1 cellular context compared by ENCODE assay signal in genomic region chr10:67722113-67722512, GRCh38.
A peak's percentile ranks its signal among the peaks of the same experiment; 100 is the strongest.
TF ChIP-seq lines count a peak whose summit lies in the region.

No MANE protein-coding gene starts in this region.

TF ChIP-seq in GM12878, 131 proteins besides CTCF, POLR2A, EP300 and RAD21 (continued from another document):
- TF ChIP-seq SKIL (IDR thresholded peaks at IDR 0.05; ENCODE audit: low read depth, poor library complexity, severe bottlenecking) (peak; percentile 31), MYB (IDR thresholded peaks at IDR 0.05; ENCODE audit: borderline replicate concordance, low read depth, low read length) (no peak), DPF2 (IDR thresholded peaks at IDR 0.05) (peak; percentile 54; the same call in 1 of the 2 replicates), BMI1 (IDR thresholded peaks at IDR 0.05; ENCODE audit: borderline replicate concordance) (no peak), POLR2AphosphoS2 (IDR thresholded peaks at IDR 0.05; ENCODE audit: low read depth, low read length) (no peak), MLLT1 (IDR thresholded peaks at IDR 0.05) (no peak), ATF7 (IDR thresholded peaks at IDR 0.05; ENCODE audit: low read depth) (0 out of 2 replicates have a peak, but pooled peaks have one; percentile 36), BRCA1 (IDR thresholded peaks at IDR 0.05; ENCODE audit: low read depth, low read length) (no peak), SMC3 (IDR thresholded peaks at IDR 0.05; ENCODE audit: borderline replicate concordance, low read length) (no peak), NFXL1 (IDR thresholded peaks at IDR 0.05; ENCODE audit: borderline replicate concordance) (no peak), BCL11A (IDR thresholded peaks at IDR 0.05; ENCODE audit: low read depth, low read length) (no peak), YBX1 (IDR thresholded peaks at IDR 0.05) (no peak), IKZF2 (IDR thresholded peaks at IDR 0.05) (peak; percentile 83 to 88), IRF5 (IDR thresholded peaks at IDR 0.05; ENCODE audit: borderline replicate concordance) (no peak), SMAD5 (IDR thresholded peaks at IDR 0.05; ENCODE audit: low read depth) (no peak), NR2F1 (conservative IDR thresholded peaks at IDR 0.05) (peak; percentile 29; the same call in 1 of the 2 replicates), PRDM15 (CRISPR knock-in tag; IDR thresholded peaks at IDR 0.05) (no peak), HCFC1 (IDR thresholded peaks at IDR 0.05; ENCODE audit: low read length) (no peak), MXI1 (IDR thresholded peaks at IDR 0.05; ENCODE audit: low read depth, low read length) (0 out of 2 replicates have a peak, but pooled peaks have one; percentile 5), KLF5 (IDR thresholded peaks at IDR 0.05; ENCODE audit: partially characterized antibody) (no peak), IKZF1 (conservative IDR thresholded peaks at IDR 0.05) (peak; percentile 77), RELB (IDR thresholded peaks at IDR 0.05; ENCODE audit: low read depth) (peak; percentile 56; the same call in 1 of the 2 replicates), IRF4 (IDR thresholded peaks at IDR 0.05; ENCODE audit: low read depth, low read length) (no peak), SUPT20H (IDR thresholded peaks at IDR 0.05; ENCODE audit: borderline replicate concordance, control insufficient read depth, low read depth, low read length) (no peak), CBX3 (IDR thresholded peaks at IDR 0.05; ENCODE audit: borderline replicate concordance, low read depth) (no peak), RCOR1 (conservative IDR thresholded peaks at IDR 0.05; ENCODE audit: low read depth, low read length) (no peak), MTA2 (IDR thresholded peaks at IDR 0.05; ENCODE audit: low read depth) (peak; percentile 56), RFX5 (IDR thresholded peaks at IDR 0.05; ENCODE audit: low read depth, low read length) (no peak), ZNF622 (IDR thresholded peaks at IDR 0.05) (no peak), TCF7 (IDR thresholded peaks at IDR 0.05; ENCODE audit: borderline replicate concordance) (peak; percentile 68; the same call in 1 of the 2 replicates), SRF (IDR thresholded peaks at IDR 0.05; ENCODE audit: low read depth in 2 of 2, low read length in 2 of 2) (no peak), BHLHE40 (IDR thresholded peaks at IDR 0.05; ENCODE audit: borderline replicate concordance in 1 of 2, low read depth in 2 of 2, low read length in 1 of 2) (no peak), POLR2AphosphoS5 (IDR thresholded peaks at IDR 0.05; ENCODE audit: low read length) (no peak)
- TF ChIP-seq, protein P1, sequence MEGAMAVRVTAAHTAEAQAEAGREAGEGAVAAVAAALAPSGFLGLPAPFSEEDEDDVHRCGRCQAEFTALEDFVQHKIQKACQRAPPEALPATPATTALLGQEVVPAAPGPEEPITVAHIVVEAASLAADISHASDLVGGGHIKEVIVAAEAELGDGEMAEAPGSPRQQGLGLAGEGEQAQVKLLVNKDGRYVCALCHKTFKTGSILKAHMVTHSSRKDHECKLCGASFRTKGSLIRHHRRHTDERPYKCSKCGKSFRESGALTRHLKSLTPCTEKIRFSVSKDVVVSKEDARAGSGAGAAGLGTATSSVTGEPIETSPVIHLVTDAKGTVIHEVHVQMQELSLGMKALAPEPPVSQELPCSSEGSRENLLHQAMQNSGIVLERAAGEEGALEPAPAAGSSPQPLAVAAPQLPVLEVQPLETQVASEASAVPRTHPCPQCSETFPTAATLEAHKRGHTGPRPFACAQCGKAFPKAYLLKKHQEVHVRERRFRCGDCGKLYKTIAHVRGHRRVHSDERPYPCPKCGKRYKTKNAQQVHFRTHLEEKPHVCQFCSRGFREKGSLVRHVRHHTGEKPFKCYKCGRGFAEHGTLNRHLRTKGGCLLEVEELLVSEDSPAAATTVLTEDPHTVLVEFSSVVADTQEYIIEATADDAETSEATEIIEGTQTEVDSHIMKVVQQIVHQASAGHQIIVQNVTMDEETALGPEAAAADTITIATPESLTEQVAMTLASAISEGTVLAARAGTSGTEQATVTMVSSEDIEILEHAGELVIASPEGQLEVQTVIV (IDR thresholded peaks at IDR 0.05; ENCODE audit: borderline replicate concordance, partially characterized antibody), result no peak
- TF ChIP-seq, protein P2, sequence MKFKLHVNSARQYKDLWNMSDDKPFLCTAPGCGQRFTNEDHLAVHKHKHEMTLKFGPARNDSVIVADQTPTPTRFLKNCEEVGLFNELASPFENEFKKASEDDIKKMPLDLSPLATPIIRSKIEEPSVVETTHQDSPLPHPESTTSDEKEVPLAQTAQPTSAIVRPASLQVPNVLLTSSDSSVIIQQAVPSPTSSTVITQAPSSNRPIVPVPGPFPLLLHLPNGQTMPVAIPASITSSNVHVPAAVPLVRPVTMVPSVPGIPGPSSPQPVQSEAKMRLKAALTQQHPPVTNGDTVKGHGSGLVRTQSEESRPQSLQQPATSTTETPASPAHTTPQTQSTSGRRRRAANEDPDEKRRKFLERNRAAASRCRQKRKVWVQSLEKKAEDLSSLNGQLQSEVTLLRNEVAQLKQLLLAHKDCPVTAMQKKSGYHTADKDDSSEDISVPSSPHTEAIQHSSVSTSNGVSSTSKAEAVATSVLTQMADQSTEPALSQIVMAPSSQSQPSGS (IDR thresholded peaks at IDR 0.05; ENCODE audit: low read length), result no peak
